In the genomic region with DNA sequence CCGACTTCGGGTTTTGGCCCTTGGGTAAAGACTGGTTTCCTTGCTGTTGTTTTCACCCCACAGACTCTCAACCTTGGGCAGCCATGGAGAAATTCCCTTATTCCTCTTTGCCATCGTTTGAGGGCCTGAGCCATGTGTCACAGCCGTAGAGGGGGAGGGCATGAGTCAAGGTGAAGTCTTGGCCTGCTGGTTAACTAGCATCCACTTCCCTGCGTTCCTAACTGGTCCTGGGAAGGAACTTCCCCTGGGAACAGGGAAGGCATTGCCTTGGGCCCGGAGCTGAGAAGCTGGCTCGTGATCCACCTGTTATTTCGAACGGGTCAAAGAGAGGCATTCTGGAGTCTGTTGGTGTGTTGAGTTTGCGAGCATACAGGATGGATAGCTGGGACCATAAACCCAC, we compare ENCODE assay signal across 11 cellular contexts.
"Had no signal": no experiment of that assay in that cellular context is flagged by ENCODE, and none has a peak within 500 bp of the region (broad histone marks: within the 10 kb centered on the region; RNA-seq: fewer than 3 reads in every experiment).

No MANE protein-coding gene starts in this region.

- H3K36me3 ChIP-seq: heart right ventricle, WERI-Rb-1 had no signal

- DNase-seq: activated CD4-positive, alpha-beta T cell treated with anti-CD3 and anti-CD28 coated beads for 48 hours; activated naive CD4-positive, alpha-beta T cell treated with anti-CD3 and anti-CD28 coated beads for 36 hours; caudate nucleus; effector CD4-positive, alpha-beta T cell; foreskin melanocyte; heart right ventricle; kidney; SW 1271; WERI-Rb-1 had no signal

- H3K27ac ChIP-seq: coronary artery, heart right ventricle, WERI-Rb-1 had no signal

- FAIRE-seq: endothelial cell of umbilical vein, kidney had no signal

- H3K9me3 ChIP-seq: heart right ventricle had no signal

- H3K4me1 ChIP-seq: heart right ventricle had no signal

- H3K4me3 ChIP-seq: coronary artery, heart right ventricle had no signal

- ATAC-seq: heart right ventricle had no signal
